ENCODE assay signal across 22 cellular contexts in the genomic region with DNA sequence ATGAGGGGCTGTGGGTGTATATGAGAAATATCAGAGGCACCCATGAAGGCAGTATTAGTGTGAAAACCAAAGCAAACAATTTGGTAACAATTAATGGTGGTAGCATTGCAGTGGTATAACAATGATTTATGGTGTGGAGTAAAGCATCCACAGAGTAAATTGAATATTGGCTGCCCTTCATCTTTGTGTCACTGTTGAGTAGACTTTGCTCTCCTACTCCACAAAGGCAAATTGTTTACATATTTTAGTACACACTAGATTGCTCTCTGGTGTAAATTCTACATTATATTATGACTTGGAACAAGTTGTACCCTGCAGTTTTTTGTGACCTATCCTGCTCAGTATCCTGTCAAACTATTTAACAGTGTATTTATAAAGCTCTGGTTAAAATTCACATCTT.
"Had no signal": no experiment of that assay in that cellular context is flagged by ENCODE, and none has a peak within 500 bp of the region (broad histone marks: within the 10 kb centered on the region; RNA-seq: fewer than 3 reads in every experiment).

No MANE protein-coding gene starts in this region.

- DNase-seq: IMR-90, Kasumi-1, MV-4-11, NCI-H1048, NCI-H1105, NCI-H1436 treated with DMSO at 0.1 percent for 48 hours, NCI-H1694, NCI-H187 treated with DMSO at 0.1 percent for 48 hours, NCI-H2029 treated with DMSO at 0.1 percent for 48 hours, NCI-H2171 treated with DMSO at 0.1 percent for 48 hours, NCI-H345, NCI-H446 treated with DMSO at 0.1 percent for 48 hours, NCI-H510A treated with DMSO at 0.1 percent for 48 hours, NCI-H526, NCI-H82, RPMI8226, SHP77, SK-N-SH, SW 1271, T-helper 1 cell had no signal

- H3K9me3 ChIP-seq: SK-N-SH had no signal

- H3K9ac ChIP-seq: KMS-11, SK-N-SH had no signal

- H3K27ac ChIP-seq: HL-60, KMS-11 had no signal

- H3K4me2 ChIP-seq: KMS-11, SK-N-SH had no signal
